18 cellular contexts compared by ENCODE assay signal in the genomic region with DNA sequence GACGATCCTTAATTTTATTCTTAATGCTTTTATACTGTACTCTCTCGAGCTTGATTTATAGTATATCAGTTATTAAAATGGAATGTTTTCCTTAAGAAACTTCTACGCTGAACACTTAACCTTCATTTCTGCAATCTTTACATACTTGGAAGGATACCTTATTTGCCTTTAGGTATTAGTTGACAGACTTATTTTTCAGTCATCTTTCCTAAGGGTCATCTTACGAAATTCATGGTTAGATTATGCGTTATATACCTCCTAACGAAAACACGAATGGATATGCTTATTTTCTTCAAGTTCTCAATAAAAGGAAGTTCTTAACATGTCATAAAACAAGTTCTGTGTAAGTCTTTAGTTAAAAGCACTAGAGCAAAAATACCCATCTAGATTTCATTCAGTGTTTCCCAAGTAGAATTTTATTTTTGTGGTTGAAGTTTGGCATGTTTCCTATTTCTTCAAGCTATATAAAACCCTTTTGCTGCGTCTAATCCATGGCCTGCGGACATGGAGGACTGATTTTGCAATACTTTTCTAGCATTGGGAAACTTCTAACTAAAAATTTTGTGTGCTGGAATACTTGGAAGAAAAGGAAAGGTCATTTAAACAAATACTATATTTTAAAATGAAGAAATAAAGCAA.
A peak's percentile ranks its signal among the peaks of the same experiment; 100 is the strongest.
DNase-seq lines count a peak whose midpoint lies in the region; ATAC-seq and TF ChIP-seq lines count a peak whose summit lies in the region.
"Had no signal": no experiment of that assay in that cellular context is flagged by ENCODE, and none has a peak within 500 bp of the region (broad histone marks: within the 10 kb centered on the region; RNA-seq: fewer than 3 reads in every experiment).

No MANE protein-coding gene starts in this region.

- H3K4me1 Mint-ChIP-seq in type B pancreatic cell (ENCODE audit: unreplicated experiment) = no peaks in the 10 kb centered on the region
- H3K4me1 Mint-ChIP-seq: memory B cell, nephron progenitor cell had no signal

- no peaks in the 10 kb centered on the region for H3K4me1 ChIP-seq in breast epithelium
- H3K4me1 ChIP-seq: gastroesophageal sphincter, HAP-1 had no signal

- peak; percentile 53 for DNase-seq in AG09319 (ENCODE audit: extremely low read depth, low read depth)
- DNase-seq in M059J (ENCODE audit: low read depth) = peak; percentile 82
- peak in 1 of 2 donors; percentile 57 for DNase-seq in breast epithelium (ENCODE audit: low spot score in 2 of 2)
- no peak for DNase-seq in left lobe of liver (ENCODE audit: low spot score)
- DNase-seq in type B pancreatic cell (ENCODE audit: extremely low spot score, unreplicated experiment) = no peak
- DNase-seq in NCI-H1417 treated with DMSO at 0.1 percent for 48 hours (lab: John Stamatoyannopoulos, UW) = no peak
- DNase-seq: activated effector memory CD4-positive, alpha-beta T cell treated with anti-CD3 and anti-CD28 coated beads, Interleukin-2, amount 50 U/mL, for 16 hours; dermis blood vessel endothelial cell; nephron progenitor cell; retina; stimulated activated CD8-positive, alpha-beta memory T cell treated with anti-CD3 and anti-CD28 coated beads, Interleukin-4, amount 100 ng/mL, for 48 hours; SW 1271; WERI-Rb-1 had no signal

- ATAC-seq in left lobe of liver = peak; percentile 32
- no peak for ATAC-seq in HG03571 (IDR thresholded peaks at IDR 0.05; ENCODE audit: unreplicated experiment)
- ATAC-seq in HG03196 (IDR thresholded peaks at IDR 0.05; ENCODE audit: unreplicated experiment) = no peak
- ATAC-seq: gastroesophageal sphincter had no signal

- TF ChIP-seq POLR2A in breast epithelium (IDR thresholded peaks at IDR 0.05) = no peak

- no peaks in the 10 kb centered on the region for H3K9me3 ChIP-seq in breast epithelium
- H3K9me3 ChIP-seq: gastroesophageal sphincter, HAP-1 had no signal

- H3K36me3 ChIP-seq in breast epithelium = no peaks in the 10 kb centered on the region
- H3K36me3 ChIP-seq: gastroesophageal sphincter, HAP-1, WERI-Rb-1 had no signal

- TF ChIP-seq CTCF in AG09319 (IDR thresholded peaks at IDR 0.05; ENCODE audit: low read depth, low read length) = no peak
- no peak for TF ChIP-seq CTCF in breast epithelium (IDR thresholded peaks at IDR 0.05)
- no peak for TF ChIP-seq CTCF in type B pancreatic cell (conservative IDR thresholded peaks at IDR 0.05)

- H3K4me3 ChIP-seq in breast epithelium = peak overlapping the region in 1 of 3 donors; percentile 33
- H3K4me3 ChIP-seq: gastroesophageal sphincter, HAP-1 had no signal

- no peak overlapping the region for H3K27ac Mint-ChIP-seq in type B pancreatic cell
- H3K27ac Mint-ChIP-seq: memory B cell, nephron progenitor cell had no signal

- no peaks in the 10 kb centered on the region for H3K36me3 Mint-ChIP-seq in type B pancreatic cell
- H3K36me3 Mint-ChIP-seq: memory B cell had no signal

- no peak overlapping the region for H3K4me3 Mint-ChIP-seq in type B pancreatic cell
- H3K4me3 Mint-ChIP-seq: memory B cell, nephron progenitor cell had no signal

- H3K27me3 Mint-ChIP-seq in type B pancreatic cell = peaks cover 2% of the 10 kb centered on the region
- H3K27me3 Mint-ChIP-seq: memory B cell had no signal

- H3K27ac ChIP-seq in breast epithelium = peak overlapping the region; percentile 53 to 87
- H3K27ac ChIP-seq: gastroesophageal sphincter, WERI-Rb-1 had no signal

- intact Hi-C loops in breast epithelium (cut with DNase I; ENCODE audit: low total_unique reads) = no loop called here

- H3K9me3 Mint-ChIP-seq in type B pancreatic cell = no peaks in the 10 kb centered on the region
- H3K9me3 Mint-ChIP-seq: memory B cell, nephron progenitor cell had no signal

- no peaks in the 10 kb centered on the region for H3K27me3 ChIP-seq in breast epithelium
- H3K27me3 ChIP-seq: gastroesophageal sphincter had no signal

Comparison
In these comparisons a context has a peak if more than half of its experiments do, and no peak if none do; other contexts are left out.
1. DNase-seq: peak in AG09319 (single experiment) and M059J (single experiment); none in left lobe of liver (single experiment), type B pancreatic cell (single experiment) and NCI-H1417 treated with DMSO at 0.1 percent for 48 hours (single experiment).